Comparison of ENCODE assay signal across 7 cellular contexts in genomic region chr1:64268653-64269557, GRCh38.
DNase-seq lines count a peak whose midpoint lies in the region; ATAC-seq and TF ChIP-seq lines count a peak whose summit lies in the region.

No MANE protein-coding gene starts in this region.

- ATAC-seq in HG03175 (IDR thresholded peaks at IDR 0.05; ENCODE audit: unreplicated experiment) (peak; percentile 71), memory B cell (ENCODE audit: low read depth) (peak; percentile 35)

- DNase-seq in GM12864 (ENCODE audit: low read depth) (peak; percentile 34), NCI-H446 treated with DMSO at 0.1 percent for 48 hours (lab: John Stamatoyannopoulos, UW) (peak; percentile 61), dorsolateral prefrontal cortex (peak in 6 of 10 donors; percentile 54 to 79 (median 60)), memory B cell (ENCODE audit: low spot score in 2 of 2) (peak; percentile 18 to 40)
- peak; percentile 88 for DNase-seq in activated CD4-positive, alpha-beta T cell treated with anti-CD3 and anti-CD28 coated beads, Interleukin-2, amount 10 ng/mL, durations not matched to agents 24 days and 14 days
- DNase-seq in stimulated activated CD8-positive, alpha-beta memory T cell treated with anti-CD3 and anti-CD28 coated beads, Interleukin-4, amount 100 ng/mL, for 1 hour (ENCODE audit: low read depth in 2 of 2, low spot score in 1 of 2), result peak; percentile 28 to 38

- no peaks in the 10 kb centered on the region for H3K27me3 ChIP-seq in dorsolateral prefrontal cortex

- no peak overlapping the region for H3K4me3 Mint-ChIP-seq in activated CD4-positive, alpha-beta T cell treated with anti-CD3 and anti-CD28 coated beads, Interleukin-2, amount 10 ng/mL, durations not matched to agents 24 days and 14 days
- no peak overlapping the region for H3K4me3 Mint-ChIP-seq in memory B cell

- peaks cover 10% of the 10 kb centered on the region for H3K27me3 Mint-ChIP-seq in activated CD4-positive, alpha-beta T cell treated with anti-CD3 and anti-CD28 coated beads, Interleukin-2, amount 10 ng/mL, durations not matched to agents 24 days and 14 days
- H3K27me3 Mint-ChIP-seq in memory B cell, result peaks cover 8% of the 10 kb centered on the region

- intact Hi-C loops in activated CD4-positive, alpha-beta T cell treated with anti-CD3 and anti-CD28 coated beads, Interleukin-2, amount 10 ng/mL, durations not matched to agents 24 days and 14 days (cut with micrococcal nuclease), result loop anchor here (1.0 to 10.0 kb wide), 4 partner anchors 406 to 1418 kb away; no protein-coding TSS in a partner anchor
- intact Hi-C loops in dorsolateral prefrontal cortex (cut with DNase I), result loop anchor here (2.0 to 10.0 kb wide), 4 partner anchors 206 to 558 kb away; partner anchors contain the start of gene CACHD1 (in 1 of the 2)

- H3K4me3 ChIP-seq in GM12864 (ENCODE audit: low read depth, low read length) (no peak overlapping the region), dorsolateral prefrontal cortex (peak overlapping the region in 39 of 59 donors; percentile 1 to 55 (median 38))

- H3K9me3 Mint-ChIP-seq in activated CD4-positive, alpha-beta T cell treated with anti-CD3 and anti-CD28 coated beads, Interleukin-2, amount 10 ng/mL, durations not matched to agents 24 days and 14 days, result no peaks in the 10 kb centered on the region
- H3K9me3 Mint-ChIP-seq in memory B cell, result peaks cover 2% of the 10 kb centered on the region

- TF ChIP-seq CTCF in GM12864 (IDR thresholded peaks at IDR 0.05; ENCODE audit: low read depth, low read length, missing control alignments) (peak; percentile 61), dorsolateral prefrontal cortex (IDR thresholded peaks at IDR 0.05 in 54 of 56, conservative IDR thresholded peaks at IDR 0.05 in 2 of 56; ENCODE audit: low read depth in 1 of 56, partially characterized antibody in 56 of 56) (peak; percentile 69 to 96 (median 88))

- H3K36me3 Mint-ChIP-seq in activated CD4-positive, alpha-beta T cell treated with anti-CD3 and anti-CD28 coated beads, Interleukin-2, amount 10 ng/mL, durations not matched to agents 24 days and 14 days (ENCODE audit: low read depth), result no peaks in the 10 kb centered on the region
- peaks cover 1% of the 10 kb centered on the region for H3K36me3 Mint-ChIP-seq in memory B cell

- no peaks in the 10 kb centered on the region for H3K4me1 Mint-ChIP-seq in activated CD4-positive, alpha-beta T cell treated with anti-CD3 and anti-CD28 coated beads, Interleukin-2, amount 10 ng/mL, durations not matched to agents 24 days and 14 days
- no peaks in the 10 kb centered on the region for H3K4me1 Mint-ChIP-seq in memory B cell

- H3K27ac Mint-ChIP-seq in activated CD4-positive, alpha-beta T cell treated with anti-CD3 and anti-CD28 coated beads, Interleukin-2, amount 10 ng/mL, durations not matched to agents 24 days and 14 days, result no peak overlapping the region
- no peak overlapping the region for H3K27ac Mint-ChIP-seq in memory B cell

- H3K27ac ChIP-seq in dorsolateral prefrontal cortex, result peak overlapping the region in 2 of 59 donors; percentile 6 to 34

Comparison
In these comparisons a context has a peak if more than half of its experiments do, and no peak if none do; other contexts are left out.
1. DNase-seq: peak in every context shown above with its lines; median percentile 88 in activated CD4-positive, alpha-beta T cell treated with anti-CD3 and anti-CD28 coated beads, Interleukin-2, amount 10 ng/mL, durations not matched to agents 24 days and 14 days; 61 in NCI-H446 treated with DMSO at 0.1 percent for 48 hours; 60 in dorsolateral prefrontal cortex; 34 in GM12864; 33 in stimulated activated CD8-positive, alpha-beta memory T cell treated with anti-CD3 and anti-CD28 coated beads, Interleukin-4, amount 100 ng/mL, for 1 hour; 29 in memory B cell.